ENCODE assay signal across 8 cellular contexts in genomic region chr19:35090160-35090794, GRCh38. TPM values are rescaled to one million over a fixed set of nuclear protein-coding genes. Genes with fewer than 3 reads are reported as not detected.
DNase-seq lines count a peak whose midpoint lies in the region; ATAC-seq and TF ChIP-seq lines count a peak whose summit lies in the region.

No MANE protein-coding gene starts in this region.

- H3K9me3 Mint-ChIP-seq in activated T-helper 2 cell treated with anti-CD3 and anti-CD28 coated beads, Interferon-gamma antibody, Interleukin-2, Interleukin-4, amounts not matched to agents 10 μg/mL and 5 μg/mL and 100 μg/mL, durations not matched to agents 14 hours and 24 hours and 36 hours = no peaks in the 10 kb centered on the region

- intact Hi-C loops in activated T-helper 2 cell treated with anti-CD3 and anti-CD28 coated beads, Interferon-gamma antibody, Interleukin-2, Interleukin-4, amounts not matched to agents 10 μg/mL and 5 μg/mL and 100 μg/mL, durations not matched to agents 14 hours and 24 hours and 36 hours (cut with micrococcal nuclease) = loop anchor here (1.0 kb wide), 1 partner anchor 46 kb away; no protein-coding TSS in a partner anchor

- no peak overlapping the region for H3K4me3 ChIP-seq in GM12864 (ENCODE audit: low read depth, low read length)

- H3K4me1 Mint-ChIP-seq in activated T-helper 2 cell treated with anti-CD3 and anti-CD28 coated beads, Interferon-gamma antibody, Interleukin-2, Interleukin-4, amounts not matched to agents 10 μg/mL and 5 μg/mL and 100 μg/mL, durations not matched to agents 14 hours and 24 hours and 36 hours (ENCODE audit: low read depth) = no peaks in the 10 kb centered on the region

- ATAC-seq in GM21619 (IDR thresholded peaks at IDR 0.05; ENCODE audit: unreplicated experiment) = no peak

- H3K36me3 Mint-ChIP-seq in activated T-helper 2 cell treated with anti-CD3 and anti-CD28 coated beads, Interferon-gamma antibody, Interleukin-2, Interleukin-4, amounts not matched to agents 10 μg/mL and 5 μg/mL and 100 μg/mL, durations not matched to agents 14 hours and 24 hours and 36 hours (ENCODE audit: low read depth) = no peaks in the 10 kb centered on the region

- H3K27ac Mint-ChIP-seq in activated T-helper 2 cell treated with anti-CD3 and anti-CD28 coated beads, Interferon-gamma antibody, Interleukin-2, Interleukin-4, amounts not matched to agents 10 μg/mL and 5 μg/mL and 100 μg/mL, durations not matched to agents 14 hours and 24 hours and 36 hours = no peak overlapping the region

- peak; percentile 73 for TF ChIP-seq CTCF in GM12864 (IDR thresholded peaks at IDR 0.05; ENCODE audit: low read depth, low read length, missing control alignments)

- H3K27me3 Mint-ChIP-seq in activated T-helper 2 cell treated with anti-CD3 and anti-CD28 coated beads, Interferon-gamma antibody, Interleukin-2, Interleukin-4, amounts not matched to agents 10 μg/mL and 5 μg/mL and 100 μg/mL, durations not matched to agents 14 hours and 24 hours and 36 hours (ENCODE audit: low read depth) = peaks cover 4% of the 10 kb centered on the region

- DNase-seq in GM12864 (ENCODE audit: low read depth) (no peak), NAMALWA (ENCODE audit: low spot score) (peak; percentile 66), T-helper 2 cell (peak in 3 of 5 experiments; percentile 12 to 39 (median 15)), cerebellar cortex (ENCODE audit: low spot score) (peak; percentile 84), islet precursor cell (peak; percentile 70)
- peak; percentile 45 to 56 for DNase-seq in stimulated activated CD4-positive, alpha-beta T cell treated with anti-CD3 and anti-CD28 coated beads, Interleukin-2, amount 100 ng/mL, for 24 hours
- DNase-seq in activated T-helper 2 cell treated with anti-CD3 and anti-CD28 coated beads, Interferon-gamma antibody, Interleukin-2, Interleukin-4, amounts not matched to agents 10 μg/mL and 5 μg/mL and 100 μg/mL, durations not matched to agents 14 hours and 24 hours and 36 hours (ENCODE audit: low spot score) = no peak

- H3K4me3 Mint-ChIP-seq in activated T-helper 2 cell treated with anti-CD3 and anti-CD28 coated beads, Interferon-gamma antibody, Interleukin-2, Interleukin-4, amounts not matched to agents 10 μg/mL and 5 μg/mL and 100 μg/mL, durations not matched to agents 14 hours and 24 hours and 36 hours (ENCODE audit: low read depth) = no peak overlapping the region

RNA-seq across cellular contexts. Expression of gene FXYD3, which starts 25.3 kb away (rescaled TPM):
- not detected in 2 replicates for total RNA-seq in activated T-helper 2 cell treated with anti-CD3 and anti-CD28 coated beads, Interferon-gamma antibody, Interleukin-2, Interleukin-4, amounts not matched to agents 10 μg/mL and 5 μg/mL and 100 μg/mL, durations not matched to agents 14 hours and 24 hours and 36 hours

RNA-seq across cellular contexts. Expression of gene LGI4, which starts 44.6 kb away (rescaled TPM):
- total RNA-seq in activated T-helper 2 cell treated with anti-CD3 and anti-CD28 coated beads, Interferon-gamma antibody, Interleukin-2, Interleukin-4, amounts not matched to agents 10 μg/mL and 5 μg/mL and 100 μg/mL, durations not matched to agents 14 hours and 24 hours and 36 hours = 0.27 TPM in 1 of 2 replicates, not detected in the other

RNA-seq across cellular contexts. Expression of gene FXYD1, which starts 48.3 kb away (rescaled TPM):
- total RNA-seq in activated T-helper 2 cell treated with anti-CD3 and anti-CD28 coated beads, Interferon-gamma antibody, Interleukin-2, Interleukin-4, amounts not matched to agents 10 μg/mL and 5 μg/mL and 100 μg/mL, durations not matched to agents 14 hours and 24 hours and 36 hours = 0.71 TPM in 1 of 2 replicates, not detected in the other

RNA-seq across cellular contexts. Expression of gene HPN, which starts 48.8 kb away (rescaled TPM):
- total RNA-seq in activated T-helper 2 cell treated with anti-CD3 and anti-CD28 coated beads, Interferon-gamma antibody, Interleukin-2, Interleukin-4, amounts not matched to agents 10 μg/mL and 5 μg/mL and 100 μg/mL, durations not matched to agents 14 hours and 24 hours and 36 hours = 0.07 and 0.11 TPM in 2 replicates

RNA-seq across cellular contexts. Expression of gene FXYD7, which starts 52.8 kb away (rescaled TPM):
- total RNA-seq in activated T-helper 2 cell treated with anti-CD3 and anti-CD28 coated beads, Interferon-gamma antibody, Interleukin-2, Interleukin-4, amounts not matched to agents 10 μg/mL and 5 μg/mL and 100 μg/mL, durations not matched to agents 14 hours and 24 hours and 36 hours = 0.28 TPM in 1 of 2 replicates, not detected in the other

Comparison
In these comparisons a context has a peak if more than half of its experiments do, and no peak if none do; other contexts are left out.
1. DNase-seq: peak in NAMALWA (single experiment), T-helper 2 cell (3 of 5), cerebellar cortex (single experiment), islet precursor cell (single experiment) and stimulated activated CD4-positive, alpha-beta T cell treated with anti-CD3 and anti-CD28 coated beads, Interleukin-2, amount 100 ng/mL, for 24 hours (2 of 2); none in GM12864 (single experiment) and activated T-helper 2 cell treated with anti-CD3 and anti-CD28 coated beads, Interferon-gamma antibody, Interleukin-2, Interleukin-4, amounts not matched to agents 10 μg/mL and 5 μg/mL and 100 μg/mL, durations not matched to agents 14 hours and 24 hours and 36 hours (single experiment).